In the genomic region with DNA sequence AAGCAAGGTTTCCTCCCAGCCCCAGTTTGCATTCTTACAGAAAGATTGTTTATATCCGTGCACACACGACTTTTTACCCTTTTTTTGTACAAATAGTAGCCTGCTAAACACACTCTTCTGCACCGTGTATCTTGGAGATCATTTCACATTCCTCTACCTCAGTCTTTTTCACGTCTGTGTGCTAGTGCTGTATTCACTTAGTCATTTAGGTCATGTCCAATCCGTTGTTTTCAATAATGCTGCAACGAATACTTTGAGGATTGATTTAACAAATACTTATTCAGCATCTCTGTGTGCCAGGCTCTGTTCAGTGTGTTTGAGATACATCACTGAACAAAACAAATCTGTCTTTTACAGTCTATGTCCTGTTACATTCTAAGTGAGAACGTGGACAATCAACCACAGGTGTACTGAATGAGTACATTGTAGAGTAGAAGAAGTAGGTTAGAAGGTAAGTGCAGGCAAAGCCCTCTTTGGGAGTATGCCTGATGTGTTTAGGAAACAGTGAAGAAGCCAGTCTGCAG, we compare ENCODE assay signal across 1 cellular context.
TF ChIP-seq lines count a peak whose summit lies in the region.

No MANE protein-coding gene starts in this region.

TF ChIP-seq in GM23338, 12 proteins besides CTCF, POLR2A, EP300 and RAD21 (continued from another document):
- TF ChIP-seq, protein P1, sequence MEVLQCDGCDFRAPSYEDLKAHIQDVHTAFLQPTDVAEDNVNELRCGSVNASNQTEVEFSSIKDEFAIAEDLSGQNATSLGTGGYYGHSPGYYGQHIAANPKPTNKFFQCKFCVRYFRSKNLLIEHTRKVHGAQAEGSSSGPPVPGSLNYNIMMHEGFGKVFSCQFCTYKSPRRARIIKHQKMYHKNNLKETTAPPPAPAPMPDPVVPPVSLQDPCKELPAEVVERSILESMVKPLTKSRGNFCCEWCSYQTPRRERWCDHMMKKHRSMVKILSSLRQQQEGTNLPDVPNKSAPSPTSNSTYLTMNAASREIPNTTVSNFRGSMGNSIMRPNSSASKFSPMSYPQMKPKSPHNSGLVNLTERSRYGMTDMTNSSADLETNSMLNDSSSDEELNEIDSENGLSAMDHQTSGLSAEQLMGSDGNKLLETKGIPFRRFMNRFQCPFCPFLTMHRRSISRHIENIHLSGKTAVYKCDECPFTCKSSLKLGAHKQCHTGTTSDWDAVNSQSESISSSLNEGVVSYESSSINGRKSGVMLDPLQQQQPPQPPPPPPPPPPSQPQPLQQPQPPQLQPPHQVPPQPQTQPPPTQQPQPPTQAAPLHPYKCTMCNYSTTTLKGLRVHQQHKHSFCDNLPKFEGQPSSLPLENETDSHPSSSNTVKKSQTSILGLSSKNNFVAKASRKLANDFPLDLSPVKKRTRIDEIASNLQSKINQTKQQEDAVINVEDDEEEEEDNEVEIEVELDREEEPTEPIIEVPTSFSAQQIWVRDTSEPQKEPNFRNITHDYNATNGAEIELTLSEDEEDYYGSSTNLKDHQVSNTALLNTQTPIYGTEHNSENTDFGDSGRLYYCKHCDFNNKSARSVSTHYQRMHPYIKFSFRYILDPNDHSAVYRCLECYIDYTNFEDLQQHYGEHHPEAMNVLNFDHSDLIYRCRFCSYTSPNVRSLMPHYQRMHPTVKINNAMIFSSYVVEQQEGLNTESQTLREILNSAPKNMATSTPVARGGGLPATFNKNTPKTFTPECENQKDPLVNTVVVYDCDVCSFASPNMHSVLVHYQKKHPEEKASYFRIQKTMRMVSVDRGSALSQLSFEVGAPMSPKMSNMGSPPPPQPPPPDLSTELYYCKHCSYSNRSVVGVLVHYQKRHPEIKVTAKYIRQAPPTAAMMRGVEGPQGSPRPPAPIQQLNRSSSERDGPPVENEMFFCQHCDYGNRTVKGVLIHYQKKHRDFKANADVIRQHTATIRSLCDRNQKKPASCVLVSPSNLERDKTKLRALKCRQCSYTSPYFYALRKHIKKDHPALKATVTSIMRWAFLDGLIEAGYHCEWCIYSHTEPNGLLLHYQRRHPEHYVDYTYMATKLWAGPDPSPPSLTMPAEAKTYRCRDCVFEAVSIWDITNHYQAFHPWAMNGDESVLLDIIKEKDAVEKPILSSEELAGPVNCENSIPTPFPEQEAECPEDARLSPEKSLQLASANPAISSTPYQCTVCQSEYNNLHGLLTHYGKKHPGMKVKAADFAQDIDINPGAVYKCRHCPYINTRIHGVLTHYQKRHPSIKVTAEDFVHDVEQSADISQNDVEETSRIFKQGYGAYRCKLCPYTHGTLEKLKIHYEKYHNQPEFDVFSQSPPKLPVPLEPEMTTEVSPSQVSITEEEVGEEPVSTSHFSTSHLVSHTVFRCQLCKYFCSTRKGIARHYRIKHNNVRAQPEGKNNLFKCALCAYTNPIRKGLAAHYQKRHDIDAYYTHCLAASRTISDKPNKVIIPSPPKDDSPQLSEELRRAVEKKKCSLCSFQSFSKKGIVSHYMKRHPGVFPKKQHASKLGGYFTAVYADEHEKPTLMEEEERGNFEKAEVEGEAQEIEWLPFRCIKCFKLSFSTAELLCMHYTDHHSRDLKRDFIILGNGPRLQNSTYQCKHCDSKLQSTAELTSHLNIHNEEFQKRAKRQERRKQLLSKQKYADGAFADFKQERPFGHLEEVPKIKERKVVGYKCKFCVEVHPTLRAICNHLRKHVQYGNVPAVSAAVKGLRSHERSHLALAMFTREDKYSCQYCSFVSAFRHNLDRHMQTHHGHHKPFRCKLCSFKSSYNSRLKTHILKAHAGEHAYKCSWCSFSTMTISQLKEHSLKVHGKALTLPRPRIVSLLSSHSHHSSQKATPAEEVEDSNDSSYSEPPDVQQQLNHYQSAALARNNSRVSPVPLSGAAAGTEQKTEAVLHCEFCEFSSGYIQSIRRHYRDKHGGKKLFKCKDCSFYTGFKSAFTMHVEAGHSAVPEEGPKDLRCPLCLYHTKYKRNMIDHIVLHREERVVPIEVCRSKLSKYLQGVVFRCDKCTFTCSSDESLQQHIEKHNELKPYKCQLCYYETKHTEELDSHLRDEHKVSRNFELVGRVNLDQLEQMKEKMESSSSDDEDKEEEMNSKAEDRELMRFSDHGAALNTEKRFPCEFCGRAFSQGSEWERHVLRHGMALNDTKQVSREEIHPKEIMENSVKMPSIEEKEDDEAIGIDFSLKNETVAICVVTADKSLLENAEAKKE (CRISPR knock-in tag; IDR thresholded peaks at IDR 0.05), result no peak
- TF ChIP-seq ZNF331 (CRISPR knock-in tag; IDR thresholded peaks at IDR 0.05; ENCODE audit: low read depth) (no peak), JUNB (IDR thresholded peaks at IDR 0.05; ENCODE audit: unreplicated experiment) (no peak), NANOG (IDR thresholded peaks at IDR 0.05; ENCODE audit: borderline replicate concordance) (no peak)
